In genomic region chr12:89566615-89567014, GRCh38 we compare ENCODE assay signal across 14 cellular contexts. TPM values are rescaled to one million over a fixed set of nuclear protein-coding genes. Genes with fewer than 3 reads are reported as not detected.
A peak's percentile ranks its signal among the peaks of the same experiment; 100 is the strongest.
DNase-seq lines count a peak whose midpoint lies in the region; ATAC-seq and TF ChIP-seq lines count a peak whose summit lies in the region.
"Had no signal": no experiment of that assay in that cellular context is flagged by ENCODE, and none has a peak within 500 bp of the region (broad histone marks: within the 10 kb centered on the region; RNA-seq: fewer than 3 reads in every experiment).

No MANE protein-coding gene starts in this region.

- no peaks in the 10 kb centered on the region for H3K27me3 ChIP-seq in esophagus muscularis mucosa
- H3K27me3 ChIP-seq: stomach had no signal

- H3K27ac Mint-ChIP-seq in activated naive CD4-positive, alpha-beta T cell treated with anti-CD3 and anti-CD28 coated beads, Interleukin-2, amount 50 U/mL, for 72 hours = no peak overlapping the region
- H3K27ac Mint-ChIP-seq in activated naive CD4-positive, alpha-beta T cell treated with anti-CD3 and anti-CD28 coated beads for 36 hours = no peak overlapping the region
- peak overlapping the region in 1 of 2 donors; percentile 71 for H3K27ac Mint-ChIP-seq in stimulated activated naive CD8-positive, alpha-beta T cell treated with anti-CD3 and anti-CD28 coated beads, Interleukin-15, amount 100 ng/mL, for 72 hours
- H3K27ac Mint-ChIP-seq: IgD-negative memory B cell had no signal

- TF ChIP-seq POLR2A in esophagus muscularis mucosa (IDR thresholded peaks at IDR 0.05; ENCODE audit: low read depth) = no peak

- no peak for TF ChIP-seq EP300 in esophagus muscularis mucosa (IDR thresholded peaks at IDR 0.05)

- no peak overlapping the region for H3K4me3 ChIP-seq in esophagus muscularis mucosa
- H3K4me3 ChIP-seq: stomach had no signal

- H3K27me3 Mint-ChIP-seq in activated naive CD4-positive, alpha-beta T cell treated with anti-CD3 and anti-CD28 coated beads for 36 hours (ENCODE audit: low read depth) = no peaks in the 10 kb centered on the region
- no peaks in the 10 kb centered on the region for H3K27me3 Mint-ChIP-seq in stimulated activated naive CD8-positive, alpha-beta T cell treated with anti-CD3 and anti-CD28 coated beads, Interleukin-15, amount 100 ng/mL, for 72 hours
- H3K27me3 Mint-ChIP-seq: central memory CD8-positive, alpha-beta T cell; IgD-negative memory B cell had no signal

- H3K4me1 Mint-ChIP-seq in activated naive CD4-positive, alpha-beta T cell treated with anti-CD3 and anti-CD28 coated beads for 36 hours (ENCODE audit: low read depth) = peaks cover 3% of the 10 kb centered on the region
- peaks cover 12% of the 10 kb centered on the region for H3K4me1 Mint-ChIP-seq in stimulated activated naive CD8-positive, alpha-beta T cell treated with anti-CD3 and anti-CD28 coated beads, Interleukin-15, amount 100 ng/mL, for 72 hours
- H3K4me1 Mint-ChIP-seq: IgD-negative memory B cell had no signal

- CTCF ChIA-PET in activated naive CD4-positive, alpha-beta T cell treated with anti-CD3 and anti-CD28 coated beads for 36 hours (lab: Charles Lee) = no interaction called here

- TF ChIP-seq CTCF in esophagus muscularis mucosa (IDR thresholded peaks at IDR 0.05) = no peak

- H3K36me3 Mint-ChIP-seq in activated naive CD4-positive, alpha-beta T cell treated with anti-CD3 and anti-CD28 coated beads, Interleukin-2, amount 50 U/mL, for 72 hours = no peaks in the 10 kb centered on the region
- no peaks in the 10 kb centered on the region for H3K36me3 Mint-ChIP-seq in activated naive CD4-positive, alpha-beta T cell treated with anti-CD3 and anti-CD28 coated beads for 36 hours (ENCODE audit: low read depth)

- no peak for DNase-seq in activated naive CD4-positive, alpha-beta T cell treated with anti-CD3 and anti-CD28 coated beads, Interleukin-2, amount 50 U/mL, for 72 hours (ENCODE audit: low spot score in 2 of 2)
- DNase-seq in activated naive CD4-positive, alpha-beta T cell treated with anti-CD3 and anti-CD28 coated beads for 36 hours = no peak
- DNase-seq in NCI-H69 (lab: John Stamatoyannopoulos, UW) (peak; percentile 11), esophagus muscularis mucosa (ENCODE audit: extremely low spot score) (peak; percentile 82), T-helper 1 cell (no peak)
- DNase-seq in stimulated activated naive CD8-positive, alpha-beta T cell treated with anti-CD3 and anti-CD28 coated beads, Interleukin-15, amount 100 ng/mL, for 72 hours = peak in 1 of 2 donors; percentile 9
- DNase-seq: activated effector memory CD4-positive, alpha-beta T cell treated with Interleukin-2 at 50 U/mL for 16 hours; NCI-H146; stimulated activated CD4-positive, alpha-beta T cell treated with anti-CD3 and anti-CD28 coated beads, Interleukin-4, amount 100 ng/mL, for 24 hours; stomach had no signal

- no peaks in the 10 kb centered on the region for H3K4me1 ChIP-seq in esophagus muscularis mucosa
- H3K4me1 ChIP-seq: stomach had no signal

- intact Hi-C loops in activated naive CD4-positive, alpha-beta T cell treated with anti-CD3 and anti-CD28 coated beads for 36 hours (cut with micrococcal nuclease) = loop anchor here (10.0 kb wide), 1 partner anchor 948 kb away; no protein-coding TSS in a partner anchor
- intact Hi-C loops in esophagus muscularis mucosa (cut with DNase I) = no loop called here

- peak; percentile 36 to 55 for ATAC-seq in activated naive CD4-positive, alpha-beta T cell treated with anti-CD3 and anti-CD28 coated beads, Interleukin-2, amount 50 U/mL, for 72 hours
- ATAC-seq in stimulated activated naive CD8-positive, alpha-beta T cell treated with anti-CD3 and anti-CD28 coated beads, Interleukin-15, amount 100 ng/mL, for 72 hours = peak; percentile 68
- ATAC-seq in HG02623 (IDR thresholded peaks at IDR 0.05; ENCODE audit: unreplicated experiment) (no peak), HG03460 (IDR thresholded peaks at IDR 0.05; ENCODE audit: unreplicated experiment) (no peak)

- no peaks in the 10 kb centered on the region for H3K9me3 ChIP-seq in esophagus muscularis mucosa
- H3K9me3 ChIP-seq: stomach had no signal

- no peaks in the 10 kb centered on the region for H3K36me3 ChIP-seq in esophagus muscularis mucosa
- H3K36me3 ChIP-seq: stomach had no signal

- no peak overlapping the region for H3K27ac ChIP-seq in esophagus muscularis mucosa (replicated peaks in 1 of 4)
- H3K27ac ChIP-seq: stomach had no signal

- no peaks in the 10 kb centered on the region for H3K9me3 Mint-ChIP-seq in activated naive CD4-positive, alpha-beta T cell treated with anti-CD3 and anti-CD28 coated beads, Interleukin-2, amount 50 U/mL, for 72 hours
- no peaks in the 10 kb centered on the region for H3K9me3 Mint-ChIP-seq in activated naive CD4-positive, alpha-beta T cell treated with anti-CD3 and anti-CD28 coated beads for 36 hours
- no peaks in the 10 kb centered on the region for H3K9me3 Mint-ChIP-seq in stimulated activated naive CD8-positive, alpha-beta T cell treated with anti-CD3 and anti-CD28 coated beads, Interleukin-15, amount 100 ng/mL, for 72 hours
- H3K9me3 Mint-ChIP-seq: central memory CD8-positive, alpha-beta T cell; IgD-negative memory B cell had no signal

- H3K4me3 Mint-ChIP-seq in activated naive CD4-positive, alpha-beta T cell treated with anti-CD3 and anti-CD28 coated beads for 36 hours = no peak overlapping the region
- no peak overlapping the region for H3K4me3 Mint-ChIP-seq in stimulated activated naive CD8-positive, alpha-beta T cell treated with anti-CD3 and anti-CD28 coated beads, Interleukin-15, amount 100 ng/mL, for 72 hours
- H3K4me3 Mint-ChIP-seq: central memory CD8-positive, alpha-beta T cell; IgD-negative memory B cell had no signal

RNA-seq across cellular contexts. Expression of gene POC1B, which starts 40.8 kb away (rescaled TPM):
- 10 to 100 TPM; 18.3 to 35.8 TPM for total RNA-seq in activated naive CD4-positive, alpha-beta T cell treated with anti-CD3 and anti-CD28 coated beads, Interleukin-2, amount 50 U/mL, for 72 hours
- total RNA-seq in activated naive CD4-positive, alpha-beta T cell treated with anti-CD3 and anti-CD28 coated beads for 36 hours = 10 to 100 TPM; 22.8 to 25.7 TPM
- total RNA-seq in esophagus muscularis mucosa = 10 to 100 TPM; 19.6 to 22.4 (median 20.0) TPM

RNA-seq across cellular contexts. Expression of gene GALNT4, which starts 42.0 kb away (rescaled TPM):
- 1 to 10 TPM; 3.0 to 6.5 TPM for total RNA-seq in activated naive CD4-positive, alpha-beta T cell treated with anti-CD3 and anti-CD28 coated beads, Interleukin-2, amount 50 U/mL, for 72 hours
- 1 to 10 TPM; 2.9 to 3.4 TPM for total RNA-seq in activated naive CD4-positive, alpha-beta T cell treated with anti-CD3 and anti-CD28 coated beads for 36 hours
- total RNA-seq in esophagus muscularis mucosa = 1 to 10 TPM; 5.0 to 6.2 (median 5.4) TPM

Comparison
In these comparisons a context has a peak if more than half of its experiments do, and no peak if none do; other contexts are left out.
1. ATAC-seq: peak in activated naive CD4-positive, alpha-beta T cell treated with anti-CD3 and anti-CD28 coated beads, Interleukin-2, amount 50 U/mL, for 72 hours (2 of 2) and stimulated activated naive CD8-positive, alpha-beta T cell treated with anti-CD3 and anti-CD28 coated beads, Interleukin-15, amount 100 ng/mL, for 72 hours (single experiment); none in HG02623 (single experiment) and HG03460 (single experiment).
2. DNase-seq: peak in NCI-H69 (single experiment) and esophagus muscularis mucosa (single experiment); none in activated naive CD4-positive, alpha-beta T cell treated with anti-CD3 and anti-CD28 coated beads, Interleukin-2, amount 50 U/mL, for 72 hours (0 of 2), activated naive CD4-positive, alpha-beta T cell treated with anti-CD3 and anti-CD28 coated beads for 36 hours (single experiment) and T-helper 1 cell (0 of 5).